8 cellular contexts compared by ENCODE assay signal in genomic region chr7:140176811-140177702, GRCh38. TPM values are rescaled to one million over a fixed set of nuclear protein-coding genes. Genes with fewer than 3 reads are reported as not detected.
DNase-seq lines count a peak whose midpoint lies in the region; ATAC-seq, FAIRE-seq and TF ChIP-seq lines count a peak whose summit lies in the region.

Gene KDM7A, minus strand, starts transcription at chr7:140176983. Its CDS starts 46 bp downstream, at chr7:140176937.

- POLR2A ChIA-PET in activated naive CD8-positive, alpha-beta T cell treated with anti-CD3 and anti-CD28 coated beads, Interleukin-2, amount 10 ng/mL, durations not matched to agents 7 days and 5 days (lab: Charles Lee) = interaction anchor here (0.7 to 3.2 kb wide), 14 partner anchors 9 to 544 kb away, joined by 3 to 34 read pairs (median 5); partner anchors contain the start of gene PARP12

- peak within 1 kb of the TSS; percentile 87 for H3K4me3 Mint-ChIP-seq in activated naive CD8-positive, alpha-beta T cell treated with anti-CD3 and anti-CD28 coated beads, Interleukin-2, amount 10 ng/mL, durations not matched to agents 7 days and 5 days

- WGBS in pancreas, 2 donors = 0% methylated on average over 66 to 132 of the region's 132 CpGs

- H3K9me3 ChIP-seq in pancreas = no peaks in the 10 kb centered on the region
- no peaks in the 10 kb centered on the region for H3K9me3 ChIP-seq in thoracic aorta

- TF ChIP-seq CTCF in pancreas (IDR thresholded peaks at IDR 0.05) (no peak), thoracic aorta (IDR thresholded peaks at IDR 0.05) (no peak)

- H3K4me3 ChIP-seq in pancreas (peak within 1 kb of the TSS; percentile 54 to 95 (median 82)), thoracic aorta (peak within 1 kb of the TSS; percentile 98)

- no peaks in the 10 kb centered on the region for H3K36me3 ChIP-seq in pancreas
- no peaks in the 10 kb centered on the region for H3K36me3 ChIP-seq in thoracic aorta

- H3K27ac ChIP-seq in pancreas (peak within 1 kb of the TSS; percentile 86 to 98 (median 94)), thoracic aorta (peak within 1 kb of the TSS; percentile 99 to 100)

- H3K9me3 Mint-ChIP-seq in activated naive CD8-positive, alpha-beta T cell treated with anti-CD3 and anti-CD28 coated beads, Interleukin-2, amount 10 ng/mL, durations not matched to agents 7 days and 5 days = peaks cover 2% of the 10 kb centered on the region

- H3K27ac Mint-ChIP-seq in activated naive CD8-positive, alpha-beta T cell treated with anti-CD3 and anti-CD28 coated beads, Interleukin-2, amount 10 ng/mL, durations not matched to agents 7 days and 5 days = peak within 1 kb of the TSS; percentile 87

- ATAC-seq in HG02588 (IDR thresholded peaks at IDR 0.05; ENCODE audit: unreplicated experiment) (peak; percentile 71), Right ventricle myocardium superior (ENCODE audit: poor library complexity) (peak; percentile 91), pancreas (peak; percentile 83 to 89 (median 85)), thoracic aorta (ENCODE audit: insufficient number of reproducible peaks, low FRiP score, low read depth) (peak; percentile 47)
- ATAC-seq in activated naive CD8-positive, alpha-beta T cell treated with anti-CD3 and anti-CD28 coated beads, Interleukin-2, amount 10 ng/mL, durations not matched to agents 7 days and 5 days (ENCODE audit: low read depth) = peak; percentile 79

- H3K27me3 Mint-ChIP-seq in activated naive CD8-positive, alpha-beta T cell treated with anti-CD3 and anti-CD28 coated beads, Interleukin-2, amount 10 ng/mL, durations not matched to agents 7 days and 5 days = peaks cover 28% of the 10 kb centered on the region

- H3K4me1 Mint-ChIP-seq in activated naive CD8-positive, alpha-beta T cell treated with anti-CD3 and anti-CD28 coated beads, Interleukin-2, amount 10 ng/mL, durations not matched to agents 7 days and 5 days = peaks cover 12% of the 10 kb centered on the region

- FAIRE-seq in pancreas (lab: Jason Lieb, UNC) = no peak

- H3K4me1 ChIP-seq in pancreas (peaks cover 0 to 19% (median 7%) of the 10 kb centered on the region in 3 donors), thoracic aorta (ENCODE audit: control insufficient read depth in 1 of 2, low read depth in 2 of 2) (peaks cover 0 to 18% of the 10 kb centered on the region in 2 donors)

- no peaks in the 10 kb centered on the region for H3K27me3 ChIP-seq in pancreas
- no peaks in the 10 kb centered on the region for H3K27me3 ChIP-seq in thoracic aorta (replicated peaks; ENCODE audit: insufficient read depth)

- H3K36me3 Mint-ChIP-seq in activated naive CD8-positive, alpha-beta T cell treated with anti-CD3 and anti-CD28 coated beads, Interleukin-2, amount 10 ng/mL, durations not matched to agents 7 days and 5 days = no peaks in the 10 kb centered on the region

- DNase-seq in GM04504 (ENCODE audit: low read depth) = peak; percentile 86
- peak; percentile 86 for DNase-seq in NCI-H1105 (lab: John Stamatoyannopoulos, UW)
- DNase-seq in SW 1271 (lab: John Stamatoyannopoulos, UW) = peak; percentile 57 to 77
- peak; percentile 93 for DNase-seq in activated naive CD8-positive, alpha-beta T cell treated with anti-CD3 and anti-CD28 coated beads, Interleukin-2, amount 10 ng/mL, durations not matched to agents 7 days and 5 days
- DNase-seq in Right ventricle myocardium superior = peak; percentile 96
- DNase-seq in pancreas = peak; percentile 89 to 95 (median 93)
- peak; percentile 77 for DNase-seq in thoracic aorta (ENCODE audit: low spot score)

- intact Hi-C loops in Right ventricle myocardium superior (cut with DNase I) = loop anchor here (5.0 to 10.0 kb wide), 2 partner anchors 115 to 138 kb away; partner anchors contain the start of gene PARP12
- intact Hi-C loops in pancreas (cut with DNase I) = no loop called here

RNA-seq across cellular contexts. Expression of gene KDM7A, which starts in this region (rescaled TPM):
- 10 to 100 TPM; 20.5 to 21.2 TPM for total RNA-seq in activated naive CD8-positive, alpha-beta T cell treated with anti-CD3 and anti-CD28 coated beads, Interleukin-2, amount 10 ng/mL, durations not matched to agents 7 days and 5 days
- total RNA-seq in Right ventricle myocardium superior = 11.9 TPM
- total RNA-seq in pancreas = 1 to 10 TPM; 5.2 to 8.5 (median 6.7) TPM
- polyA plus RNA-seq in pancreas = 1 to 10 TPM; 3.3 to 4.5 TPM
- total RNA-seq in thoracic aorta = 10 to 100 TPM; 27.9 to 42.7 TPM

Comparison
In these comparisons a context has a peak if more than half of its experiments do, and no peak if none do; other contexts are left out.
1. Peak in every context shown above with its lines: DNase-seq, ATAC-seq, H3K4me3 ChIP-seq and H3K27ac ChIP-seq.